In genomic region chr7:152851881-152852417, GRCh38 we compare ENCODE assay signal across 23 cellular contexts.
DNase-seq lines count a peak whose midpoint lies in the region; ATAC-seq and TF ChIP-seq lines count a peak whose summit lies in the region.
"Had no signal": no experiment of that assay in that cellular context is flagged by ENCODE, and none has a peak within 500 bp of the region (broad histone marks: within the 10 kb centered on the region; RNA-seq: fewer than 3 reads in every experiment).

No MANE protein-coding gene starts in this region.

- no peak overlapping the region for H3K27ac ChIP-seq in HEK293 (ENCODE audit: extremely low read depth, low read depth, low read length)
- H3K27ac ChIP-seq in naive thymus-derived CD4-positive, alpha-beta T cell (ENCODE audit: low read depth, low read length) = no peak overlapping the region
- H3K27ac ChIP-seq: C4-2B, Peyer's patch, SJCRH30 had no signal

- DNase-seq in BE2C = peak; percentile 2
- peak; percentile 45 for DNase-seq in islet precursor cell
- peak; percentile 81 for DNase-seq in osteocyte (ENCODE audit: extremely low spot score, unreplicated experiment)
- no peak for DNase-seq in AG20443 (ENCODE audit: low spot score)
- DNase-seq in naive thymus-derived CD4-positive, alpha-beta T cell = no peak
- DNase-seq: AML-193; Calu3; CD8-positive, alpha-beta memory T cell; DMS53; GDM1; KBM-7; NCI-H1105; NCI-H146; NCI-H2029; NCI-H226; NCI-H510A treated with DMSO at 0.1 percent for 48 hours; NCI-H748 treated with DMSO at 0.1 percent for 48 hours; Peyer's patch; SJCRH30 had no signal

- H3K27ac Mint-ChIP-seq in osteocyte (ENCODE audit: unreplicated experiment) = no peak overlapping the region
- H3K27ac Mint-ChIP-seq in naive thymus-derived CD4-positive, alpha-beta T cell = no peak overlapping the region

- TF ChIP-seq CTCF in BE2C (IDR thresholded peaks at IDR 0.05; ENCODE audit: low read depth, low read length) = no peak
- TF ChIP-seq CTCF in HEK293 (tag by site-specific recombination; IDR thresholded peaks at IDR 0.05) = no peak
- TF ChIP-seq CTCF in osteocyte (IDR thresholded peaks at IDR 0.05) = no peak

- no peak overlapping the region for H3K4me3 Mint-ChIP-seq in osteocyte (ENCODE audit: unreplicated experiment)
- H3K4me3 Mint-ChIP-seq in naive thymus-derived CD4-positive, alpha-beta T cell = no peak overlapping the region
- H3K4me3 Mint-ChIP-seq: CD8-positive, alpha-beta memory T cell had no signal

- H3K4me1 Mint-ChIP-seq in osteocyte (ENCODE audit: unreplicated experiment) = peaks cover 6% of the 10 kb centered on the region
- peaks cover 0 to 3% (median 0%) of the 10 kb centered on the region in 7 donors for H3K4me1 Mint-ChIP-seq in naive thymus-derived CD4-positive, alpha-beta T cell
- H3K4me1 Mint-ChIP-seq: CD8-positive, alpha-beta memory T cell had no signal

- peaks cover 11% of the 10 kb centered on the region for H3K36me3 Mint-ChIP-seq in osteocyte (ENCODE audit: unreplicated experiment)
- H3K36me3 Mint-ChIP-seq in naive thymus-derived CD4-positive, alpha-beta T cell = peaks cover 0 to 54% (median 27%) of the 10 kb centered on the region in 5 donors

- no peak for ATAC-seq in naive thymus-derived CD4-positive, alpha-beta T cell
- no peak for ATAC-seq in GM19455 (IDR thresholded peaks at IDR 0.05; ENCODE audit: unreplicated experiment)
- ATAC-seq: HCT116 had no signal

- H3K4me3 ChIP-seq in BE2C (ENCODE audit: low read depth, low read length) (no peak overlapping the region), HEK293 (ENCODE audit: low read depth, low read length) (no peak overlapping the region)
- H3K4me3 ChIP-seq in naive thymus-derived CD4-positive, alpha-beta T cell (ENCODE audit: low read length) = no peak overlapping the region
- H3K4me3 ChIP-seq: Peyer's patch, SJCRH30 had no signal

- H3K36me3 ChIP-seq in BE2C (peaks cover 26% of the 10 kb centered on the region), HEK293 (ENCODE audit: control insufficient read depth in 2 of 2, insufficient read depth in 1 of 2, low read length in 2 of 2) (peaks cover 0 to 24% of the 10 kb centered on the region in 2 experiments; a peak in 2 of 3 replicates)
- peaks cover 0 to 29% (median 0%) of the 10 kb centered on the region in 3 experiments for H3K36me3 ChIP-seq in naive thymus-derived CD4-positive, alpha-beta T cell (ENCODE audit: control insufficient read depth in 2 of 3, insufficient read depth in 3 of 3, low read length in 3 of 3)
- H3K36me3 ChIP-seq: Peyer's patch, SJCRH30 had no signal

- CTCF ChIA-PET in HEK293 (lab: Yijun Ruan, JAX) = interaction anchor here (0.7 to 0.9 kb wide), 2 partner anchors 9 to 178 kb away, joined by 3 to 4 read pairs; no protein-coding TSS in a partner anchor
- CTCF ChIA-PET in naive thymus-derived CD4-positive, alpha-beta T cell (lab: Charles Lee) = no interaction called here

- H3K4me1 ChIP-seq in BE2C (no peaks in the 10 kb centered on the region), HEK293 (ENCODE audit: control insufficient read depth, insufficient read depth, low read length) (no peaks in the 10 kb centered on the region)
- H3K4me1 ChIP-seq in naive thymus-derived CD4-positive, alpha-beta T cell (ENCODE audit: control insufficient read depth in 2 of 2, insufficient read depth in 2 of 2, low read length in 2 of 2) = no peaks in the 10 kb centered on the region
- H3K4me1 ChIP-seq: Peyer's patch, SJCRH30 had no signal

- intact Hi-C loops in naive thymus-derived CD4-positive, alpha-beta T cell (cut with micrococcal nuclease) = no loop called here

- H3K27me3 ChIP-seq in BE2C = no peaks in the 10 kb centered on the region
- H3K27me3 ChIP-seq in naive thymus-derived CD4-positive, alpha-beta T cell (ENCODE audit: control insufficient read depth in 2 of 2, insufficient read depth in 2 of 2, low read length in 2 of 2) = no peaks in the 10 kb centered on the region
- H3K27me3 ChIP-seq: Peyer's patch, SJCRH30 had no signal

- H3K27me3 Mint-ChIP-seq in osteocyte (ENCODE audit: unreplicated experiment) = no peaks in the 10 kb centered on the region
- H3K27me3 Mint-ChIP-seq in naive thymus-derived CD4-positive, alpha-beta T cell = no peaks in the 10 kb centered on the region
- H3K27me3 Mint-ChIP-seq: CD8-positive, alpha-beta memory T cell had no signal

- no peaks in the 10 kb centered on the region for H3K9me3 ChIP-seq in BE2C
- H3K9me3 ChIP-seq in HEK293 (ENCODE audit: control insufficient read depth, insufficient read depth, low read depth, low read length) = no peaks in the 10 kb centered on the region
- no peaks in the 10 kb centered on the region for H3K9me3 ChIP-seq in naive thymus-derived CD4-positive, alpha-beta T cell (ENCODE audit: control insufficient read depth in 2 of 3, low read length in 3 of 3)
- H3K9me3 ChIP-seq: Peyer's patch, SJCRH30 had no signal

- H3K9me3 Mint-ChIP-seq in osteocyte (ENCODE audit: unreplicated experiment) = no peaks in the 10 kb centered on the region
- no peaks in the 10 kb centered on the region for H3K9me3 Mint-ChIP-seq in naive thymus-derived CD4-positive, alpha-beta T cell
- H3K9me3 Mint-ChIP-seq: CD8-positive, alpha-beta memory T cell had no signal

- POLR2A ChIA-PET in HEK293 (lab: Yijun Ruan, JAX) = no interaction called here
- POLR2A ChIA-PET in naive thymus-derived CD4-positive, alpha-beta T cell (lab: Charles Lee) = no interaction called here

TF ChIP-seq in HEK293, 187 proteins besides CTCF, POLR2A, EP300 and RAD21:
- TF ChIP-seq ZNF23 (tag by site-specific recombination; IDR thresholded peaks at IDR 0.05; ENCODE audit: borderline replicate concordance) (no peak), ZFHX2 (tag by site-specific recombination; conservative IDR thresholded peaks at IDR 0.05) (0 out of 2 replicates have a peak, but pooled peaks have one; percentile 24), PRDM4 (tag by site-specific recombination; IDR thresholded peaks at IDR 0.05) (no peak)

Comparison
In these comparisons a context has a peak if more than half of its experiments do, and no peak if none do; other contexts are left out.
1. DNase-seq: peak in BE2C (single experiment), islet precursor cell (single experiment) and osteocyte (single experiment); none in AG20443 (single experiment) and naive thymus-derived CD4-positive, alpha-beta T cell (0 of 9).